Comparison of ENCODE assay signal across 12 cellular contexts in genomic region chr10:128855656-128856428, GRCh38.
"Had no signal": no experiment of that assay in that cellular context is flagged by ENCODE, and none has a peak within 500 bp of the region (broad histone marks: within the 10 kb centered on the region; RNA-seq: fewer than 3 reads in every experiment).

No MANE protein-coding gene starts in this region.

- H3K27ac ChIP-seq: coronary artery, lower lobe of right lung had no signal

- H3K36me3 ChIP-seq: heart right ventricle, lower lobe of right lung had no signal

- H3K9me3 ChIP-seq: heart right ventricle, lower lobe of right lung had no signal

- H3K27me3 ChIP-seq: heart right ventricle had no signal

- DNase-seq: effector CD4-positive, alpha-beta T cell; endodermal cell; erythroblast; foreskin melanocyte; islet precursor cell; stimulated activated CD4-positive, alpha-beta T cell treated with anti-CD3 and anti-CD28 coated beads, Interleukin-2, amount 100 ng/mL, for 48 hours; stimulated activated naive CD4-positive, alpha-beta T cell treated with Interleukin-2 at 50 U/mL for 16 hours; trophoblast cell had no signal

- H3K4me2 ChIP-seq: smooth muscle cell had no signal

- H3K4me3 ChIP-seq: coronary artery, heart right ventricle, lower lobe of right lung, smooth muscle cell had no signal
